In the genomic region with DNA sequence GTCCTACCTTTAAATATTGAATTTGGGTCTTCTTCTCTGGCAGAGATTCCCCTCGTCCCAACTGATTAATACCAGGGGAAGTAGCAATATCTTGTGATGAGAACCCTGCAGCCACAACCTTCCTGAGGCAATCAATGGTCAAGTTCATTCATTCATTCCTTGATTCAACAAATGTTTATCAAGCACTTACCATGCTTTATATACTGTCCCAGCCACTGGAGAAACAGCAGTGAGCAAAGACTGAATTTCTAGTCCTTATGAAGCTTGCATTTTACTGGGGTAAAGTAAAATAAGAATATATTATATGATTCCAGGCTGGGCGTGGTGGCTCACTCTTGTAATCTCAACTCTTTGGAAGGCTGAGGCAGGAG, we compare ENCODE assay signal across 8 cellular contexts. TPM values are rescaled to one million over a fixed set of nuclear protein-coding genes. Genes with fewer than 3 reads are reported as not detected.
DNase-seq lines count a peak whose midpoint lies in the region; ATAC-seq and TF ChIP-seq lines count a peak whose summit lies in the region.

No MANE protein-coding gene starts in this region.

- no peak for TF ChIP-seq CTCF in HEK293 (tag by site-specific recombination; IDR thresholded peaks at IDR 0.05)

- intact Hi-C loops in right cardiac atrium (cut with DNase I): no loop called here

- peaks cover 0 to 4% of the 10 kb centered on the region in 2 experiments; a peak in 2 of 3 replicates for H3K36me3 ChIP-seq in HEK293 (ENCODE audit: control insufficient read depth in 2 of 2, insufficient read depth in 1 of 2, low read length in 2 of 2)

- 50% methylated on average over 2 of the region's 2 CpGs for WGBS in right cardiac atrium

- ATAC-seq in right cardiac atrium (no peak), HG02870 (IDR thresholded peaks at IDR 0.05; ENCODE audit: unreplicated experiment) (no peak)

- no peaks in the 10 kb centered on the region for H3K9me3 Mint-ChIP-seq in activated CD4-positive, alpha-beta memory T cell treated with anti-CD3 and anti-CD28 coated beads, Interleukin-2, amount 10 ng/mL, durations not matched to agents 7 days and 5 days

- H3K4me1 ChIP-seq in HEK293 (ENCODE audit: control insufficient read depth, insufficient read depth, low read length) (no peaks in the 10 kb centered on the region), right cardiac atrium (ENCODE audit: control insufficient read depth, insufficient read depth, low read length) (peaks cover 5% of the 10 kb centered on the region)

- peak overlapping the region; percentile 98; the same call in 1 of the 2 replicates for H3K4me3 ChIP-seq in HEK293 (ENCODE audit: low read depth, low read length)
- H3K4me3 ChIP-seq in right cardiac atrium (ENCODE audit: low read length): peak overlapping the region; percentile 77
- peak overlapping the region; percentile 68 to 100 (median 96) for H3K4me3 ChIP-seq in skin epidermis

- CTCF ChIA-PET in HEK293 (lab: Yijun Ruan, JAX): no interaction called here
- CTCF ChIA-PET in activated CD4-positive, alpha-beta memory T cell treated with anti-CD3 and anti-CD28 coated beads, Interleukin-2, amount 10 ng/mL, durations not matched to agents 7 days and 5 days (lab: Charles Lee): no interaction called here

- peak overlapping the region; percentile 66 for H3K4me3 Mint-ChIP-seq in activated CD4-positive, alpha-beta memory T cell treated with anti-CD3 and anti-CD28 coated beads, Interleukin-2, amount 10 ng/mL, durations not matched to agents 7 days and 5 days

- POLR2A ChIA-PET in HEK293 (lab: Yijun Ruan, JAX): no interaction called here
- POLR2A ChIA-PET in activated CD4-positive, alpha-beta memory T cell treated with anti-CD3 and anti-CD28 coated beads, Interleukin-2, amount 10 ng/mL, durations not matched to agents 7 days and 5 days (lab: Charles Lee): interaction anchor here (0.7 to 1.5 kb wide), 4 partner anchors 8 to 77 kb away, joined by 3 to 11 read pairs (median 4); no protein-coding TSS in a partner anchor

- H3K27me3 Mint-ChIP-seq in activated CD4-positive, alpha-beta memory T cell treated with anti-CD3 and anti-CD28 coated beads, Interleukin-2, amount 10 ng/mL, durations not matched to agents 7 days and 5 days: no peaks in the 10 kb centered on the region

- no peak for DNase-seq in activated CD4-positive, alpha-beta memory T cell treated with anti-CD3 and anti-CD28 coated beads, Interleukin-2, amount 10 ng/mL, durations not matched to agents 7 days and 5 days
- DNase-seq in right cardiac atrium (no peak), activated gamma-delta T cell (lab: John Stamatoyannopoulos, UW) (no peak), Ammon's horn (ENCODE audit: low spot score) (no peak)
- DNase-seq in stimulated activated naive CD4-positive, alpha-beta T cell treated with Interleukin-2 at 50 U/mL for 16 hours (lab: John Stamatoyannopoulos, UW): no peak

- H3K27ac ChIP-seq in HEK293 (ENCODE audit: extremely low read depth, low read depth, low read length) (no peak overlapping the region), right cardiac atrium (ENCODE audit: low read length) (no peak overlapping the region), skin epidermis (peak overlapping the region in 18 of 21 experiments; percentile 72 to 99 (median 94))

- no peaks in the 10 kb centered on the region for H3K9me3 ChIP-seq in HEK293 (ENCODE audit: control insufficient read depth, insufficient read depth, low read depth, low read length)
- H3K9me3 ChIP-seq in right cardiac atrium (ENCODE audit: control insufficient read depth, low read length): no peaks in the 10 kb centered on the region

- H3K27ac Mint-ChIP-seq in activated CD4-positive, alpha-beta memory T cell treated with anti-CD3 and anti-CD28 coated beads, Interleukin-2, amount 10 ng/mL, durations not matched to agents 7 days and 5 days: peak overlapping the region; percentile 75

- no peaks in the 10 kb centered on the region for H3K27me3 ChIP-seq in right cardiac atrium (ENCODE audit: control insufficient read depth, insufficient read depth)

- H3K4me1 Mint-ChIP-seq in activated CD4-positive, alpha-beta memory T cell treated with anti-CD3 and anti-CD28 coated beads, Interleukin-2, amount 10 ng/mL, durations not matched to agents 7 days and 5 days: peaks cover 66% of the 10 kb centered on the region

- H3K36me3 Mint-ChIP-seq in activated CD4-positive, alpha-beta memory T cell treated with anti-CD3 and anti-CD28 coated beads, Interleukin-2, amount 10 ng/mL, durations not matched to agents 7 days and 5 days (ENCODE audit: low read depth): peaks cover 48% of the 10 kb centered on the region

TF ChIP-seq in HEK293, 187 proteins besides CTCF, POLR2A, EP300 and RAD21 (continues in another document):
- TF ChIP-seq ZNF24 (tag by site-specific recombination; IDR thresholded peaks at IDR 0.05): peak; percentile 98
- no peak for TF ChIP-seq ZNF449 (tag by site-specific recombination; IDR thresholded peaks at IDR 0.05)
- no peak for TF ChIP-seq ZNF184 (tag by site-specific recombination; IDR thresholded peaks at IDR 0.05)
- TF ChIP-seq, protein P1, sequence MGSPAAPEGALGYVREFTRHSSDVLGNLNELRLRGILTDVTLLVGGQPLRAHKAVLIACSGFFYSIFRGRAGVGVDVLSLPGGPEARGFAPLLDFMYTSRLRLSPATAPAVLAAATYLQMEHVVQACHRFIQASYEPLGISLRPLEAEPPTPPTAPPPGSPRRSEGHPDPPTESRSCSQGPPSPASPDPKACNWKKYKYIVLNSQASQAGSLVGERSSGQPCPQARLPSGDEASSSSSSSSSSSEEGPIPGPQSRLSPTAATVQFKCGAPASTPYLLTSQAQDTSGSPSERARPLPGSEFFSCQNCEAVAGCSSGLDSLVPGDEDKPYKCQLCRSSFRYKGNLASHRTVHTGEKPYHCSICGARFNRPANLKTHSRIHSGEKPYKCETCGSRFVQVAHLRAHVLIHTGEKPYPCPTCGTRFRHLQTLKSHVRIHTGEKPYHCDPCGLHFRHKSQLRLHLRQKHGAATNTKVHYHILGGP (tag by site-specific recombination; IDR thresholded peaks at IDR 0.05): no peak
- TF ChIP-seq, protein P2, sequence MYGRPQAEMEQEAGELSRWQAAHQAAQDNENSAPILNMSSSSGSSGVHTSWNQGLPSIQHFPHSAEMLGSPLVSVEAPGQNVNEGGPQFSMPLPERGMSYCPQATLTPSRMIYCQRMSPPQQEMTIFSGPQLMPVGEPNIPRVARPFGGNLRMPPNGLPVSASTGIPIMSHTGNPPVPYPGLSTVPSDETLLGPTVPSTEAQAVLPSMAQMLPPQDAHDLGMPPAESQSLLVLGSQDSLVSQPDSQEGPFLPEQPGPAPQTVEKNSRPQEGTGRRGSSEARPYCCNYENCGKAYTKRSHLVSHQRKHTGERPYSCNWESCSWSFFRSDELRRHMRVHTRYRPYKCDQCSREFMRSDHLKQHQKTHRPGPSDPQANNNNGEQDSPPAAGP (tag by site-specific recombination; IDR thresholded peaks at IDR 0.05): no peak
- TF ChIP-seq, protein P3, sequence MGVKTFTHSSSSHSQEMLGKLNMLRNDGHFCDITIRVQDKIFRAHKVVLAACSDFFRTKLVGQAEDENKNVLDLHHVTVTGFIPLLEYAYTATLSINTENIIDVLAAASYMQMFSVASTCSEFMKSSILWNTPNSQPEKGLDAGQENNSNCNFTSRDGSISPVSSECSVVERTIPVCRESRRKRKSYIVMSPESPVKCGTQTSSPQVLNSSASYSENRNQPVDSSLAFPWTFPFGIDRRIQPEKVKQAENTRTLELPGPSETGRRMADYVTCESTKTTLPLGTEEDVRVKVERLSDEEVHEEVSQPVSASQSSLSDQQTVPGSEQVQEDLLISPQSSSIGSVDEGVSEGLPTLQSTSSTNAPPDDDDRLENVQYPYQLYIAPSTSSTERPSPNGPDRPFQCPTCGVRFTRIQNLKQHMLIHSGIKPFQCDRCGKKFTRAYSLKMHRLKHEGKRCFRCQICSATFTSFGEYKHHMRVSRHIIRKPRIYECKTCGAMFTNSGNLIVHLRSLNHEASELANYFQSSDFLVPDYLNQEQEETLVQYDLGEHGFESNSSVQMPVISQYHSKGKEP (tag by site-specific recombination; IDR thresholded peaks at IDR 0.05): 0 out of 2 replicates have a peak, but pooled peaks have one; percentile 16
- peak; percentile 28; the same call in 1 of the 2 replicates for TF ChIP-seq SCRT2 (tag by site-specific recombination; IDR thresholded peaks at IDR 0.05)
- TF ChIP-seq HOXD13 (CRISPR knock-in tag; IDR thresholded peaks at IDR 0.05; ENCODE audit: borderline replicate concordance): no peak
- no peak for TF ChIP-seq ZNF366 (tag by site-specific recombination; conservative IDR thresholded peaks at IDR 0.05)
- no peak for TF ChIP-seq ZNF121 (tag by site-specific recombination; IDR thresholded peaks at IDR 0.05)

RNA-seq across cellular contexts. Expression of gene GIT2, which starts 0.3 kb away (rescaled TPM):
- 100 to 1,000 TPM; 107 to 112 TPM for total RNA-seq in activated CD4-positive, alpha-beta memory T cell treated with anti-CD3 and anti-CD28 coated beads, Interleukin-2, amount 10 ng/mL, durations not matched to agents 7 days and 5 days
- total RNA-seq in right cardiac atrium: 10 to 100 TPM; 31.7 to 44.6 (median 35.8) TPM
- 17.9 TPM for polyA plus RNA-seq in right cardiac atrium

RNA-seq across cellular contexts. Expression of gene ANKRD13A, which starts 2.8 kb away (rescaled TPM):
- 10 to 100 TPM; 84.3 to 85.2 TPM for total RNA-seq in activated CD4-positive, alpha-beta memory T cell treated with anti-CD3 and anti-CD28 coated beads, Interleukin-2, amount 10 ng/mL, durations not matched to agents 7 days and 5 days
- 10 to 100 TPM; 20.5 to 24.7 (median 21.1) TPM for total RNA-seq in right cardiac atrium
- 9.6 TPM for polyA plus RNA-seq in right cardiac atrium

RNA-seq across cellular contexts. Expression of gene C12orf76, which starts 51.9 kb away (rescaled TPM):
- total RNA-seq in activated CD4-positive, alpha-beta memory T cell treated with anti-CD3 and anti-CD28 coated beads, Interleukin-2, amount 10 ng/mL, durations not matched to agents 7 days and 5 days: 10 to 100 TPM; 26.2 to 29.1 TPM
- 1 to 10 TPM; 5.7 to 6.8 (median 6.7) TPM for total RNA-seq in right cardiac atrium
- polyA plus RNA-seq in right cardiac atrium: 7.0 TPM

Comparison
In these comparisons a context has a peak if more than half of its experiments do, and no peak if none do; other contexts are left out.
1. H3K27ac ChIP-seq: peak in skin epidermis (18 of 21); none in HEK293 (single experiment) and right cardiac atrium (single experiment).
2. Peak in every context shown above with its lines, with median percentiles within 50 percentile points of each other: H3K4me3 ChIP-seq.